8 cellular contexts compared by ENCODE assay signal in genomic region chr18:8610442-8610801, GRCh38. TPM values are rescaled to one million over a fixed set of nuclear protein-coding genes. Genes with fewer than 3 reads are reported as not detected.
DNase-seq lines count a peak whose midpoint lies in the region; ATAC-seq and TF ChIP-seq lines count a peak whose summit lies in the region.

No MANE protein-coding gene starts in this region.

- ATAC-seq in GM19351 (IDR thresholded peaks at IDR 0.05; ENCODE audit: unreplicated experiment) (no peak), HG03045 (IDR thresholded peaks at IDR 0.05; ENCODE audit: unreplicated experiment) (no peak)

- H3K14ac ChIP-seq in neuronal stem cell (ENCODE audit: low read length) = peak overlapping the region; percentile 64

- no peak overlapping the region for H4K8ac ChIP-seq in neuronal stem cell (ENCODE audit: low read depth, low read length)

- no peak overlapping the region for H2BK12ac ChIP-seq in neuronal stem cell (ENCODE audit: low read length)

- no peaks in the 10 kb centered on the region for H3K4me1 ChIP-seq in SJCRH30
- peaks cover 47 to 73% (median 68%) of the 10 kb centered on the region in 4 donors for H3K4me1 ChIP-seq in esophagus muscularis mucosa
- H3K4me1 ChIP-seq in neuronal stem cell (ENCODE audit: control insufficient read depth in 2 of 2, insufficient read depth in 1 of 2, low read depth in 1 of 2, low read length in 2 of 2) = peaks cover 7 to 9% of the 10 kb centered on the region in 2 donors

- no peak overlapping the region for H2AK5ac ChIP-seq in neuronal stem cell (ENCODE audit: low read depth, low read length)

- peaks cover 14% of the 10 kb centered on the region for H3K79me1 ChIP-seq in neuronal stem cell (ENCODE audit: low read depth, low read length)

- H2BK120ac ChIP-seq in neuronal stem cell (ENCODE audit: low read depth, low read length) = no peak overlapping the region

- H4K91ac ChIP-seq in neuronal stem cell (ENCODE audit: low read depth, low read length, poor library complexity) = no peak overlapping the region

- 2% methylated on average over 11 of the region's 11 CpGs for WGBS in esophagus muscularis mucosa
- no CpG with 5 or more reads among the region's 11 CpGs for WGBS in neuronal stem cell (ENCODE audit: extremely low coverage in 2 of 2, insufficient read length in 2 of 2, insufficient replicate concordance in 1 of 2), 2 donors

- H3K27me3 ChIP-seq in SJCRH30 (no peaks in the 10 kb centered on the region), esophagus muscularis mucosa (no peaks in the 10 kb centered on the region), neuronal stem cell (ENCODE audit: control insufficient read depth in 3 of 3, insufficient read depth in 3 of 3, low read depth in 1 of 3, low read length in 3 of 3) (peaks cover 0 to 13% (median 0%) of the 10 kb centered on the region in 3 experiments)

- no peaks in the 10 kb centered on the region for H3K36me3 ChIP-seq in SJCRH30
- H3K36me3 ChIP-seq in esophagus muscularis mucosa = no peaks in the 10 kb centered on the region
- peaks cover 4 to 30% of the 10 kb centered on the region in 2 donors for H3K36me3 ChIP-seq in neuronal stem cell (replicated peaks in 1 of 2; ENCODE audit: control insufficient read depth in 2 of 2, insufficient read depth in 2 of 2, low read length in 2 of 2)

- H3K27ac ChIP-seq in SJCRH30 (no peak overlapping the region), esophagus muscularis mucosa (replicated peaks in 1 of 4) (peak overlapping the region; percentile 83 to 90 (median 87)), neuronal stem cell (replicated peaks; ENCODE audit: low read length) (no peak overlapping the region)

- H2AFZ ChIP-seq in neuronal stem cell (ENCODE audit: low read length) = no peak overlapping the region

- no peaks in the 10 kb centered on the region for H3K9me3 ChIP-seq in SJCRH30 (replicated peaks)
- no peaks in the 10 kb centered on the region for H3K9me3 ChIP-seq in esophagus muscularis mucosa
- no peaks in the 10 kb centered on the region for H3K9me3 ChIP-seq in neuronal stem cell (replicated peaks in 1 of 2; ENCODE audit: control insufficient read depth in 2 of 2, insufficient read depth in 1 of 2, low read depth in 1 of 2, low read length in 2 of 2)

- no peak overlapping the region for H2BK5ac ChIP-seq in neuronal stem cell (ENCODE audit: low read length)

- no peak overlapping the region for H2BK15ac ChIP-seq in neuronal stem cell (ENCODE audit: low read length)

- H3K23ac ChIP-seq in neuronal stem cell (ENCODE audit: low read depth, low read length, poor library complexity) = peak overlapping the region; percentile 36

- no peak for TF ChIP-seq POLR2A in esophagus muscularis mucosa (IDR thresholded peaks at IDR 0.05; ENCODE audit: low read depth)

- H3K4me2 ChIP-seq in neuronal stem cell (ENCODE audit: insufficient read depth, low read length, poor library complexity, severe bottlenecking) = peak overlapping the region; percentile 88

- no peak overlapping the region for H3K4ac ChIP-seq in neuronal stem cell (ENCODE audit: low read length)

- DNase-seq in NCI-H82 (lab: John Stamatoyannopoulos, UW) (peak; percentile 57), NCI-H82 treated with DMSO at 0.1 percent for 48 hours (lab: John Stamatoyannopoulos, UW; ENCODE audit: unreplicated experiment) (no peak), SJCRH30 (peak in 1 of 2 experiments; percentile 2), esophagus muscularis mucosa (ENCODE audit: extremely low spot score) (no peak), neuronal stem cell (ENCODE audit: low spot score) (no peak), cerebellar cortex (ENCODE audit: low spot score) (no peak)

- no peak for TF ChIP-seq CTCF in esophagus muscularis mucosa (IDR thresholded peaks at IDR 0.05)

- H3K9ac ChIP-seq in neuronal stem cell (ENCODE audit: low read depth, low read length, poor library complexity) = no peak overlapping the region

- TF ChIP-seq EP300 in esophagus muscularis mucosa (IDR thresholded peaks at IDR 0.05) = no peak

- peak overlapping the region; percentile 74 for H3K4me3 ChIP-seq in SJCRH30
- peak overlapping the region; percentile 84 to 90 (median 88) for H3K4me3 ChIP-seq in esophagus muscularis mucosa
- peak overlapping the region; percentile 93 to 99 for H3K4me3 ChIP-seq in neuronal stem cell (ENCODE audit: low read length in 2 of 2)

- H3K18ac ChIP-seq in neuronal stem cell (ENCODE audit: low read length) = no peak overlapping the region

- intact Hi-C loops in esophagus muscularis mucosa (cut with DNase I) = no loop called here

RNA-seq across cellular contexts. Expression of gene RAB12, which starts 1.2 kb away (rescaled TPM):
- 51.2 and 52.9 TPM in 2 replicates for total RNA-seq in SJCRH30 (2014; rRNA removed; shearing (Covaris generic))
- 10 to 100 TPM; 61.0 to 76.3 (median 68.9) TPM for total RNA-seq in esophagus muscularis mucosa
- 28.5 TPM for polyA plus RNA-seq in neuronal stem cell (2013, experiment 1 of 2)
- polyA plus RNA-seq in neuronal stem cell (2013, experiment 2 of 2) = 28.9 TPM

Comparison
In these comparisons a context has a peak if more than half of its experiments do, and no peak if none do; other contexts are left out.
1. H3K27ac ChIP-seq: peak in esophagus muscularis mucosa (4 of 4); none in SJCRH30 (single experiment) and neuronal stem cell (single experiment).
2. Peak in every context shown above with its lines, with median percentiles within 50 percentile points of each other: H3K4me3 ChIP-seq.